In the genomic region with DNA sequence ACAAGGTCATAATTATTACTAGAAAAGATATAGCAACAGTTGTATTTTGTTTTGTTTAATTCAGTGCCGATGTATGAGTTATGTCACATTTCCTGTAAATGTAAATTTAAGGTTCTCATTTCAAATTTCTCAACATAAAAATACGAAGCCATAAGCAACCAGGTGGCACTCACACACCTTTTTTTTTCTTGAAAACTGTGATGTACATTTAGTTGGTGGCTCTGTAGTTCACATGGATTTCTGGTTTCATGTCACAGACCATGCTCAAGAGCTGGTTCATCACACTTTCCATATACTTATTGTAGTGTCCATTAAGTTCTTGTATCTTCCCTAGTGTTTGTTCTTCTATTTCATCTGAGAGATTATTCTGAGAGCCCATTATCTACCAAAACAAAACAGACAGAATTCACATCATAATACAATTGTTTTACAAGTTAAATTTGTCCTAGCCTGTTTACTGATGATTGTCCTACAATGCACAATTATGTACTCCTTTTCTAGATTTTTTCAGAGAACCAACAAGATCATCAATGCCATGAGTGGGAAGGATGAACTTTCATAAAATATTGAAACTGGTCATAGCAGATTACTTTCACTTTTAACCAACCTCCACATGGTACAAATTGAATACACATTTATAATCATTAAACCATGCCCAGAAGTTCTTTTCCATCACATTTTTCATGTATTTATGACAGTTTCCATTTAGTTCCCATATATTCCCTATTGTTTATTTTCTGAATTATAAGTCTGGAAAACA, we compare ENCODE assay signal across 20 cellular contexts. TPM values are rescaled to one million over a fixed set of nuclear protein-coding genes. Genes with fewer than 3 reads are reported as not detected.
DNase-seq lines count a peak whose midpoint lies in the region; ATAC-seq and TF ChIP-seq lines count a peak whose summit lies in the region.
"Had no signal": no experiment of that assay in that cellular context is flagged by ENCODE, and none has a peak within 500 bp of the region (broad histone marks: within the 10 kb centered on the region; RNA-seq: fewer than 3 reads in every experiment).

No MANE protein-coding gene starts in this region.

- peak; percentile 44 for DNase-seq in activated CD4-positive, alpha-beta T cell treated with anti-CD3 and anti-CD28 coated beads, Interleukin-2, amount 10 ng/mL, durations not matched to agents 7 days and 5 days
- DNase-seq in activated CD4-positive, alpha-beta T cell treated with anti-CD3 and anti-CD28 coated beads, Interleukin-2, amount 50 U/mL, for 48 hours: no peak
- peak; percentile 36 for DNase-seq in NAMALWA (ENCODE audit: low spot score)
- no peak for DNase-seq in activated naive CD4-positive, alpha-beta T cell treated with anti-CD3 and anti-CD28 coated beads, Interleukin-2, amount 50 U/mL, for 72 hours (ENCODE audit: low spot score in 2 of 2)
- DNase-seq in spleen: no peak
- no peak for DNase-seq in stomach
- no peak for DNase-seq in stimulated activated CD4-positive, alpha-beta T cell treated with anti-CD3 and anti-CD28 coated beads, Interleukin-4, amount 100 ng/mL, for 1 hour
- DNase-seq: activated effector memory CD4-positive, alpha-beta T cell treated with Interleukin-2 at 50 U/mL for 16 hours; caudate nucleus; left ventricle myocardium superior; MM.1S; NCI-H2227 treated with DMSO at 0.1 percent for 48 hours had no signal

- no peaks in the 10 kb centered on the region for H3K9me3 ChIP-seq in spleen
- no peaks in the 10 kb centered on the region for H3K9me3 ChIP-seq in stomach
- H3K9me3 ChIP-seq: neutrophil had no signal

- H3K4me1 ChIP-seq in spleen: peaks cover under 1 to 86% (median 23%) of the 10 kb centered on the region in 6 donors
- H3K4me1 ChIP-seq in stomach: no peaks in the 10 kb centered on the region

- H3K27me3 ChIP-seq in spleen (replicated peaks in 1 of 7) (no peaks in the 10 kb centered on the region), stomach (no peaks in the 10 kb centered on the region)
- H3K27me3 ChIP-seq: hepatocyte, neutrophil had no signal

- peak in 3 of 11 experiments; percentile 9 to 18 (median 12) for TF ChIP-seq CTCF in spleen (IDR thresholded peaks at IDR 0.05 in 8 of 11, conservative IDR thresholded peaks at IDR 0.05 in 3 of 11)
- TF ChIP-seq CTCF in stomach (IDR thresholded peaks at IDR 0.05): no peak

- CTCF ChIA-PET in activated CD4-positive, alpha-beta T cell treated with anti-CD3 and anti-CD28 coated beads, Interleukin-2, amount 10 ng/mL, durations not matched to agents 7 days and 5 days (lab: Charles Lee): interaction anchor here (1.2 to 1.6 kb wide), 2 partner anchors 10 to 33 kb away, joined by 3 read pairs; no protein-coding TSS in a partner anchor

- H3K9me3 Mint-ChIP-seq in activated CD4-positive, alpha-beta T cell treated with anti-CD3 and anti-CD28 coated beads, Interleukin-2, amount 10 ng/mL, durations not matched to agents 7 days and 5 days: no peaks in the 10 kb centered on the region
- H3K9me3 Mint-ChIP-seq in activated naive CD4-positive, alpha-beta T cell treated with anti-CD3 and anti-CD28 coated beads, Interleukin-2, amount 50 U/mL, for 72 hours: no peaks in the 10 kb centered on the region

- WGBS in spleen, 5 donors: 15 to 21% (median 18%) methylated on average over 2 of the region's 2 CpGs
- WGBS in stomach, 5 donors: 50 to 65% (median 60%) methylated on average over 2 of the region's 2 CpGs

- peak overlapping the region in 3 of 8 donors; percentile 0 to 40 (median 9) for H3K4me3 ChIP-seq in spleen
- no peak overlapping the region for H3K4me3 ChIP-seq in stomach
- H3K4me3 ChIP-seq: hepatocyte had no signal

- H3K27ac ChIP-seq in spleen: peak overlapping the region; percentile 2 to 85 (median 66)
- H3K27ac ChIP-seq in stomach: no peak overlapping the region
- H3K27ac ChIP-seq: epithelial cell of prostate, hepatocyte, neutrophil had no signal

- no peaks in the 10 kb centered on the region for H3K36me3 Mint-ChIP-seq in activated CD4-positive, alpha-beta T cell treated with anti-CD3 and anti-CD28 coated beads, Interleukin-2, amount 10 ng/mL, durations not matched to agents 7 days and 5 days (ENCODE audit: low read depth)
- H3K36me3 Mint-ChIP-seq in activated naive CD4-positive, alpha-beta T cell treated with anti-CD3 and anti-CD28 coated beads, Interleukin-2, amount 50 U/mL, for 72 hours: peaks cover 0 to 13% of the 10 kb centered on the region in 2 donors

- no peak for TF ChIP-seq EP300 in stomach (IDR thresholded peaks at IDR 0.05)

- no peaks in the 10 kb centered on the region for H3K27me3 Mint-ChIP-seq in activated CD4-positive, alpha-beta T cell treated with anti-CD3 and anti-CD28 coated beads, Interleukin-2, amount 10 ng/mL, durations not matched to agents 7 days and 5 days

- peaks cover 66% of the 10 kb centered on the region for H3K4me1 Mint-ChIP-seq in activated CD4-positive, alpha-beta T cell treated with anti-CD3 and anti-CD28 coated beads, Interleukin-2, amount 10 ng/mL, durations not matched to agents 7 days and 5 days

- TF ChIP-seq POLR2A in spleen (IDR thresholded peaks at IDR 0.05) (no peak), stomach (IDR thresholded peaks at IDR 0.05) (no peak)

- POLR2A ChIA-PET in activated CD4-positive, alpha-beta T cell treated with anti-CD3 and anti-CD28 coated beads, Interleukin-2, amount 10 ng/mL, durations not matched to agents 7 days and 5 days (lab: Charles Lee): interaction anchor here (0.9 kb wide), 1 partner anchor 158 kb away, joined by 6 read pairs; no protein-coding TSS in a partner anchor

- H3K4me3 Mint-ChIP-seq in activated CD4-positive, alpha-beta T cell treated with anti-CD3 and anti-CD28 coated beads, Interleukin-2, amount 10 ng/mL, durations not matched to agents 7 days and 5 days: peak overlapping the region; percentile 64

- H3K27ac Mint-ChIP-seq in activated CD4-positive, alpha-beta T cell treated with anti-CD3 and anti-CD28 coated beads, Interleukin-2, amount 10 ng/mL, durations not matched to agents 7 days and 5 days: peak overlapping the region; percentile 86
- H3K27ac Mint-ChIP-seq in activated naive CD4-positive, alpha-beta T cell treated with anti-CD3 and anti-CD28 coated beads, Interleukin-2, amount 50 U/mL, for 72 hours: peak overlapping the region; percentile 90 to 93

- H3K36me3 ChIP-seq in spleen (no peaks in the 10 kb centered on the region), stomach (no peaks in the 10 kb centered on the region)
- H3K36me3 ChIP-seq: neutrophil had no signal

- peak; percentile 62 to 65 for ATAC-seq in activated naive CD4-positive, alpha-beta T cell treated with anti-CD3 and anti-CD28 coated beads, Interleukin-2, amount 50 U/mL, for 72 hours
- no peak for ATAC-seq in HG02981 (IDR thresholded peaks at IDR 0.05; ENCODE audit: unreplicated experiment)
- ATAC-seq: left ventricle myocardium superior had no signal

- intact Hi-C loops in spleen (cut with DNase I; ENCODE audit: low total_unique reads): loop anchor here (10.0 kb wide), 1 partner anchor 171 kb away; no protein-coding TSS in a partner anchor
- intact Hi-C loops in stomach (cut with DNase I; ENCODE audit: low total_unique reads): no loop called here

RNA-seq across cellular contexts. Expression of gene ATP6V1G3, which starts 17.1 kb away (rescaled TPM):
- total RNA-seq in activated CD4-positive, alpha-beta T cell treated with anti-CD3 and anti-CD28 coated beads, Interleukin-2, amount 10 ng/mL, durations not matched to agents 7 days and 5 days: not detected
- under 1 TPM in 1 of 2 donors, not detected in 1; 0.56 TPM for total RNA-seq in activated naive CD4-positive, alpha-beta T cell treated with anti-CD3 and anti-CD28 coated beads, Interleukin-2, amount 50 U/mL, for 72 hours
- total RNA-seq in spleen: not detected
- not detected for polyA plus RNA-seq in spleen
- not detected for total RNA-seq in stomach
- polyA plus RNA-seq in stomach: not detected
- total RNA-seq: H4, hepatocyte, left ventricle myocardium superior, RPMI7951, skeletal muscle tissue, ureter had no signal
- polyA plus RNA-seq: hepatocyte had no signal

Comparison
In these comparisons a context has a peak if more than half of its experiments do, and no peak if none do; other contexts are left out.
1. DNase-seq: peak in activated CD4-positive, alpha-beta T cell treated with anti-CD3 and anti-CD28 coated beads, Interleukin-2, amount 10 ng/mL, durations not matched to agents 7 days and 5 days (single experiment) and NAMALWA (single experiment); none in activated CD4-positive, alpha-beta T cell treated with anti-CD3 and anti-CD28 coated beads, Interleukin-2, amount 50 U/mL, for 48 hours (0 of 2), activated naive CD4-positive, alpha-beta T cell treated with anti-CD3 and anti-CD28 coated beads, Interleukin-2, amount 50 U/mL, for 72 hours (0 of 2), spleen (single experiment), stomach (single experiment) and stimulated activated CD4-positive, alpha-beta T cell treated with anti-CD3 and anti-CD28 coated beads, Interleukin-4, amount 100 ng/mL, for 1 hour (single experiment).
2. H3K27ac ChIP-seq: peak in spleen (8 of 8); none in stomach (0 of 5).